Comparison of ENCODE assay signal across 6 cellular contexts in the genomic region with DNA sequence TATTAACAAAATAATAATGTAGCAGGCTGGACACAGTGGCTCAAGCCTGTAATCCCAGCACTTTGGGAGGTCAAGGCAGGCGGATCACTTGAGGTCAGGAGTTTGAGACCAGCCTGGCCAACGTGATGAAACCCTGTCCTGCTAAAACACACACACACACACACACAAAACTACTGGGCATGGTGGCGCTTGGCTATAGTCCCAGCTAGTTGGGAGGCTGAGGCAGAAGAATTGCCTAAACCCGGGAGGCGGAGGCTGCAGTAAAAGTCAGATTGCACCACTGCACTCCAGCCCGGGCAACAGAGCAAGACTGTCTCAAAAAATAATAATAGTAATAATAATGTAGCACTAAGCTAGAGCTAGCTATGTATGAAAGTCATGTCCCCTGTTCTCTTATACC.
DNase-seq lines count a peak whose midpoint lies in the region; ATAC-seq and TF ChIP-seq lines count a peak whose summit lies in the region.
"Not testable (repeated sequence)": the region's sequence is repeated elsewhere in the genome, so short reads cannot be mapped to it uniquely, and the experiment has no call there.

No MANE protein-coding gene starts in this region.

- H3K4me3 Mint-ChIP-seq in effector memory CD8-positive, alpha-beta T cell; nephron progenitor cell: not testable (repeated sequence)

- not testable (repeated sequence) for H3K36me3 ChIP-seq in body of pancreas (replicated peaks in 1 of 2; ENCODE audit: insufficient read depth in 1 of 2, low read depth in 2 of 2); smooth muscle cell (ENCODE audit: low read depth)
- H3K36me3 ChIP-seq in subcutaneous abdominal adipose tissue (ENCODE audit: control insufficient read depth in 5 of 5, insufficient read depth in 5 of 5, low read length in 5 of 5): peaks cover 10 to 18% (median 17%) of the 10 kb centered on the region in 5 donors

- 85 to 86% methylated on average over 6 of the region's 6 CpGs for WGBS in body of pancreas, 2 donors
- WGBS in smooth muscle cell (ENCODE audit: low lambda C conversion rate): 91% methylated on average over 6 of the region's 6 CpGs

- not testable (repeated sequence) for H3K79me2 ChIP-seq in smooth muscle cell (ENCODE audit: low read depth)

- H3K9me3 ChIP-seq in body of pancreas; smooth muscle cell (replicated peaks; ENCODE audit: low read depth); subcutaneous abdominal adipose tissue (ENCODE audit: control insufficient read depth in 5 of 5, low read length in 5 of 5): not testable (repeated sequence)

- peaks cover 4 to 13% of the 10 kb centered on the region in 2 donors for H3K4me1 Mint-ChIP-seq in effector memory CD8-positive, alpha-beta T cell (ENCODE audit: low read depth in 2 of 2)
- H3K4me1 Mint-ChIP-seq in nephron progenitor cell: not testable (repeated sequence)

- H3K27me3 Mint-ChIP-seq in effector memory CD8-positive, alpha-beta T cell; nephron progenitor cell (ENCODE audit: low read depth, poor library complexity): not testable (repeated sequence)

- H3K4me2 ChIP-seq in smooth muscle cell: not testable (repeated sequence)

- H3K4me1 ChIP-seq in body of pancreas (peaks cover 24% of the 10 kb centered on the region), subcutaneous abdominal adipose tissue (ENCODE audit: control insufficient read depth in 5 of 5, insufficient read depth in 5 of 5, low read length in 5 of 5) (peaks cover 0 to 24% (median 4%) of the 10 kb centered on the region in 5 donors)
- H3K4me1 ChIP-seq in smooth muscle cell (ENCODE audit: low read depth): not testable (repeated sequence)

- H4K20me1 ChIP-seq in smooth muscle cell (ENCODE audit: low read depth): peaks cover 48% of the 10 kb centered on the region

- H3K27ac ChIP-seq in body of pancreas (peak overlapping the region; percentile 13 to 74 (median 49)), smooth muscle cell (ENCODE audit: low read depth) (peak overlapping the region; percentile 68), subcutaneous abdominal adipose tissue (ENCODE audit: low read depth, low read length) (peak overlapping the region; percentile 73)

- not testable (repeated sequence) for H3K9ac ChIP-seq in smooth muscle cell (ENCODE audit: low read depth); subcutaneous abdominal adipose tissue (ENCODE audit: low read length in 5 of 5)

- H3K9me3 Mint-ChIP-seq in effector memory CD8-positive, alpha-beta T cell; nephron progenitor cell: not testable (repeated sequence)

- not testable (repeated sequence) for H3F3A ChIP-seq in smooth muscle cell (ENCODE audit: low read depth)

- peak overlapping the region; percentile 41 to 77 for H3K27ac Mint-ChIP-seq in effector memory CD8-positive, alpha-beta T cell
- peak overlapping the region; percentile 2 for H3K27ac Mint-ChIP-seq in nephron progenitor cell

- not testable (repeated sequence) for TF ChIP-seq POLR2A in body of pancreas (IDR thresholded peaks at IDR 0.05)

- DNase-seq in body of pancreas (peak in 1 of 4 donors; percentile 10), left lobe of liver (ENCODE audit: low spot score) (peak; percentile 61)
- DNase-seq in effector memory CD8-positive, alpha-beta T cell; nephron progenitor cell; smooth muscle cell (lab: John Stamatoyannopoulos, UW; ENCODE audit: unreplicated experiment): not testable (repeated sequence)

- not testable (repeated sequence) for H3K27me3 ChIP-seq in body of pancreas; smooth muscle cell (ENCODE audit: low read depth); subcutaneous abdominal adipose tissue (ENCODE audit: control insufficient read depth in 5 of 5, insufficient read depth in 4 of 5, low read length in 5 of 5)

- not testable (repeated sequence) for H2AFZ ChIP-seq in smooth muscle cell (ENCODE audit: low read depth)

- not testable (repeated sequence) for TF ChIP-seq CTCF in body of pancreas (IDR thresholded peaks at IDR 0.05); nephron progenitor cell (IDR thresholded peaks at IDR 0.05); smooth muscle cell (IDR thresholded peaks at IDR 0.05; ENCODE audit: borderline replicate concordance, insufficient read depth, poor library complexity, severe bottlenecking)

- peaks cover 44% of the 10 kb centered on the region for H3K36me3 Mint-ChIP-seq in effector memory CD8-positive, alpha-beta T cell (ENCODE audit: insufficient read depth)
- peaks cover 27% of the 10 kb centered on the region for H3K36me3 Mint-ChIP-seq in nephron progenitor cell (ENCODE audit: low read depth)

- intact Hi-C loops in body of pancreas (cut with DNase I): not testable (repeated sequence)

- H3K4me3 ChIP-seq in body of pancreas; smooth muscle cell; subcutaneous abdominal adipose tissue (ENCODE audit: low read depth in 1 of 5, low read length in 5 of 5): not testable (repeated sequence)

- not testable (repeated sequence) for ATAC-seq in body of pancreas; effector memory CD8-positive, alpha-beta T cell (replicated peaks)
- peak; percentile 61 for ATAC-seq in left lobe of liver
